8 cellular contexts compared by ENCODE assay signal in the genomic region with DNA sequence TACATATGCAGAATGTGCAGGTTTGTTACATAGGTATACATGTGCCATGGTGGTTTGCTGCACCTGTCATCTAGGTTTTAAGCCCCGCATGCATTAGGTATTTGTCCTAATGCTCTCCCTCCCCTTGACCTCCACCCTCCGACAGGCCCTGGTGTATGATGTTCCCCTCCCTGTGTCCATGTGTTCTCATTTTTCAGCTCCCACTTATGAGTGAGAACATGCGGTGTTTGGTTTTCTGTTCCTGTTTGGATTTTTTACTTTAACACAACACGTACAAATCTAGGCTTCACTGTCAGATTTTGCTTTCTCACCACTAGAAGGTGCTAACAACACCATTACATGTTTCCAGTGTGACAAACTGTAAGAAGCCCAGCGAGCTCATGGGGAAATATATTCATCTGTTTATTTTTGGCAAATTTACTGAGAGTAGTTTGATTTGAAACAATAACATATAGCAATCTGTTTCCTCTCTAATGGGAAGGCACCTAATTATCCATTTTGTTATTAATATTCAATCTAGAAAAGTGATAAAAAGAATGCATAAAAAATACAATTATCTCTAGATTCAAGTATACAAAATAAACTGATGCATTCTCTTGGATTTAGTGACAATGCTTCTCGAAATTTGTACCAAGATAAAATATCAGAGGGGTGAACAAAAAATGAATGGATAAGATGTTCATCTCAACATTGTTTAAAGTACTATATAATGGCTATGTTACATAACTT. TPM values are rescaled to one million over a fixed set of nuclear protein-coding genes. Genes with fewer than 3 reads are reported as not detected.
DNase-seq lines count a peak whose midpoint lies in the region; ATAC-seq and TF ChIP-seq lines count a peak whose summit lies in the region.

No MANE protein-coding gene starts in this region.

- peak overlapping the region; percentile 86 to 94 for H3K27ac Mint-ChIP-seq in effector memory CD8-positive, alpha-beta T cell
- H3K27ac Mint-ChIP-seq in natural killer cell treated with Interleukin-12 subunit alpha and Interleukin-12 subunit beta and Interleukin-15 and Interleukin-18, amount 100 ng/mL, for 72 hours = peak overlapping the region; percentile 82 to 86

- peaks cover 9 to 11% of the 10 kb centered on the region in 2 donors for H3K4me1 Mint-ChIP-seq in effector memory CD8-positive, alpha-beta T cell (ENCODE audit: low read depth in 2 of 2)
- H3K4me1 Mint-ChIP-seq in natural killer cell treated with Interleukin-12 subunit alpha and Interleukin-12 subunit beta and Interleukin-15 and Interleukin-18, amount 100 ng/mL, for 72 hours (ENCODE audit: low read depth in 2 of 2) = peaks cover 13% of the 10 kb centered on the region in 2 donors

- ATAC-seq in HG03457 (IDR thresholded peaks at IDR 0.05; ENCODE audit: unreplicated experiment) = peak; percentile 90
- peak; percentile 96 for ATAC-seq in effector memory CD8-positive, alpha-beta T cell (replicated peaks)
- ATAC-seq in natural killer cell treated with Interleukin-12 subunit alpha and Interleukin-12 subunit beta and Interleukin-15 and Interleukin-18, amount 100 ng/mL, for 72 hours = peak; percentile 79 to 83

- DNase-seq in NCI-H2029 (lab: John Stamatoyannopoulos, UW) (peak; percentile 24), NCI-H2029 treated with DMSO at 0.1 percent for 48 hours (lab: John Stamatoyannopoulos, UW) (no peak), GM20000 (ENCODE audit: low spot score) (peak; percentile 62), SK-MEL-5 (ENCODE audit: low read depth, low spot score) (peak; percentile 69)
- DNase-seq in effector memory CD8-positive, alpha-beta T cell = peak in 2 of 3 experiments; percentile 23 to 35
- DNase-seq in natural killer cell treated with Interleukin-12 subunit alpha and Interleukin-12 subunit beta and Interleukin-15 and Interleukin-18, amount 100 ng/mL, for 72 hours (ENCODE audit: low spot score) = no peak
- no peak for DNase-seq in effector CD8-positive, alpha-beta T cell (lab: John Stamatoyannopoulos, UW)

- in situ Hi-C loops in SK-MEL-5 (cut with HindIII; ENCODE audit: low pct_unique_long_range_greater_than_20kb, low sequenced_read_pairs) = no loop called here

- peak overlapping the region; percentile 81 to 87 for H3K4me3 Mint-ChIP-seq in effector memory CD8-positive, alpha-beta T cell
- peak overlapping the region; percentile 97 for H3K4me3 Mint-ChIP-seq in natural killer cell treated with Interleukin-12 subunit alpha and Interleukin-12 subunit beta and Interleukin-15 and Interleukin-18, amount 100 ng/mL, for 72 hours

- TF ChIP-seq CTCF in GM20000 (IDR thresholded peaks at IDR 0.05; ENCODE audit: extremely low read depth, missing control alignments) = peak; percentile 82

- no peaks in the 10 kb centered on the region for H3K27me3 Mint-ChIP-seq in effector memory CD8-positive, alpha-beta T cell
- H3K27me3 Mint-ChIP-seq in natural killer cell treated with Interleukin-12 subunit alpha and Interleukin-12 subunit beta and Interleukin-15 and Interleukin-18, amount 100 ng/mL, for 72 hours = no peaks in the 10 kb centered on the region

- no peaks in the 10 kb centered on the region for H3K36me3 Mint-ChIP-seq in effector memory CD8-positive, alpha-beta T cell (ENCODE audit: insufficient read depth)
- H3K36me3 Mint-ChIP-seq in natural killer cell treated with Interleukin-12 subunit alpha and Interleukin-12 subunit beta and Interleukin-15 and Interleukin-18, amount 100 ng/mL, for 72 hours = no peaks in the 10 kb centered on the region

- H3K9me3 Mint-ChIP-seq in effector memory CD8-positive, alpha-beta T cell = no peaks in the 10 kb centered on the region
- no peaks in the 10 kb centered on the region for H3K9me3 Mint-ChIP-seq in natural killer cell treated with Interleukin-12 subunit alpha and Interleukin-12 subunit beta and Interleukin-15 and Interleukin-18, amount 100 ng/mL, for 72 hours

RNA-seq across cellular contexts. Expression of a gene that starts 23.2 kb away (rescaled TPM):
- 0.08 and 0.13 TPM in 2 replicates for total RNA-seq in SK-MEL-5 (2014; rRNA removed; shearing (Covaris generic))
- 0.51 and 2.2 TPM in 2 replicates for polyA plus RNA-seq in SK-MEL-5 (2015; cell fraction: cytosol; rRNA removed)
- 1.1 TPM in 2 replicates for polyA plus RNA-seq in SK-MEL-5 (2015; cell fraction: nucleus; rRNA removed)
- total RNA-seq in natural killer cell treated with Interleukin-12 subunit alpha and Interleukin-12 subunit beta and Interleukin-15 and Interleukin-18, amount 100 ng/mL, for 72 hours = 10 to 100 TPM; 62.3 to 75.6 TPM

RNA-seq across cellular contexts. Expression of a gene that starts 53.0 kb away (rescaled TPM):
- 32.3 and 32.6 TPM in 2 replicates for total RNA-seq in SK-MEL-5 (2014; rRNA removed; shearing (Covaris generic))
- polyA plus RNA-seq in SK-MEL-5 (2015; cell fraction: cytosol; rRNA removed) = 25.8 and 30.5 TPM in 2 replicates
- polyA plus RNA-seq in SK-MEL-5 (2015; cell fraction: nucleus; rRNA removed) = 83.2 and 107 TPM in 2 replicates
- total RNA-seq in natural killer cell treated with Interleukin-12 subunit alpha and Interleukin-12 subunit beta and Interleukin-15 and Interleukin-18, amount 100 ng/mL, for 72 hours = 10 to 100 TPM; 41.4 to 47.0 TPM

Comparison
In these comparisons a context has a peak if more than half of its experiments do, and no peak if none do; other contexts are left out.
1. DNase-seq: peak in NCI-H2029 (single experiment), GM20000 (single experiment), SK-MEL-5 (single experiment) and effector memory CD8-positive, alpha-beta T cell (2 of 3); none in NCI-H2029 treated with DMSO at 0.1 percent for 48 hours (single experiment), natural killer cell treated with Interleukin-12 subunit alpha and Interleukin-12 subunit beta and Interleukin-15 and Interleukin-18, amount 100 ng/mL, for 72 hours (single experiment) and effector CD8-positive, alpha-beta T cell (single experiment).
2. RNA of a gene that starts 23.2 kb away (total RNA-seq): 62.3 to 75.6 TPM in natural killer cell treated with Interleukin-12 subunit alpha and Interleukin-12 subunit beta and Interleukin-15 and Interleukin-18, amount 100 ng/mL, for 72 hours; 0.08 to 0.13 TPM in SK-MEL-5; every median in the first group is over 10 times any median in the second.
3. Peak in every context shown above with its lines, with median percentiles within 50 percentile points of each other: ATAC-seq.